8 cellular contexts compared by ENCODE assay signal in the genomic region with DNA sequence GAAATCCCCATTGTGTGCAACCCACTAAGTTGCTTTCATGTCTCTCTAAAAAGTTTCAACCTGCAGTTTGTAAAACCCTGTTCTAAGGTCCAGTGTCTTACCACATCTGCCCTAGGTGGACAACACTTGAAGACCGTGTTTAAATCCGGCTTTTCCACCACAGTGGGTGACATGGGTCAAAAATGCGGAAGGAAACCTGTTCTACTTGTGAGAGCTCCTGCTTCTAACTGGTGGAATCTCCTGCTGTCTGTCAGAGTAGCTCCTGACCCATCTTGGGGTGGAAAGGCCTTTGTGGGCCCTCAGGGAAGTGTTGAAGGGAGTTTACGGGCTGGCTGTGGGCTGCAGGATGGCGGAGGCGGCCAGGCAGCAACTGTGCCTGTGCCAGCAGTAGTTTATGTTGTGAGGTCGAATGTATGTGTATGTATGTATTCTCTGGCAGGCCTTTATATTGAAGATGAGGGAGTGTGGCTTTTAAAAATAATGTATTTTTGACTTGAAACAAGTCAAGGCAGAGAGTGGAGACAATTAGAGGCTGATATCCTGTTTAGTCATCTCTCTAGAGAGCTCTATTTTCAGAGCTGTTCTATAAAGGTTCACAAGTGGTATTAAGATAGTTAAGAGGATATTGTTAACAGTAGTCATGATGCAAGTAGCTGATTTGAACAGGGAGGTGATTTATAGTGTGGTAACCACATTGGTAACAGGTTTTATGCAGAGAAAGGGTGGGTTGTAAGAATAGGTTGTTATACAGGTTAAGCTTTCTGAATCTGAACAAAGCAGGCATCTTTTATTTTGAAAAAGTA.
DNase-seq lines count a peak whose midpoint lies in the region; ATAC-seq and TF ChIP-seq lines count a peak whose summit lies in the region.

No MANE protein-coding gene starts in this region.

- peak overlapping the region; percentile 50 for H3K4me3 ChIP-seq in naive thymus-derived CD4-positive, alpha-beta T cell (ENCODE audit: low read length)
- no peak overlapping the region for H3K4me3 ChIP-seq in ascending aorta

- intact Hi-C loops in naive thymus-derived CD4-positive, alpha-beta T cell (cut with micrococcal nuclease): loop anchor here (1.0 to 10.0 kb wide), 8 partner anchors 9 to 67 kb away; a partner anchor contains a TSS
- intact Hi-C loops in ascending aorta (cut with DNase I): no loop called here

- H3K4me3 Mint-ChIP-seq in activated naive CD8-positive, alpha-beta T cell treated with anti-CD3 and anti-CD28 coated beads for 36 hours: peak overlapping the region; percentile 56
- H3K4me3 Mint-ChIP-seq in naive thymus-derived CD4-positive, alpha-beta T cell: peak overlapping the region in 1 of 10 donors; percentile 74

- peak; percentile 76 for ATAC-seq in naive thymus-derived CD4-positive, alpha-beta T cell

- H3K27ac Mint-ChIP-seq in activated naive CD8-positive, alpha-beta T cell treated with anti-CD3 and anti-CD28 coated beads for 36 hours: no peak overlapping the region
- H3K27ac Mint-ChIP-seq in naive thymus-derived CD4-positive, alpha-beta T cell: no peak overlapping the region

- no peaks in the 10 kb centered on the region for H3K9me3 ChIP-seq in naive thymus-derived CD4-positive, alpha-beta T cell (ENCODE audit: control insufficient read depth in 2 of 3, low read length in 3 of 3)
- H3K9me3 ChIP-seq in ascending aorta: no peaks in the 10 kb centered on the region

- CTCF ChIA-PET in naive thymus-derived CD4-positive, alpha-beta T cell (lab: Charles Lee): interaction anchor here (0.8 to 1.6 kb wide), 6 partner anchors 15 to 68 kb away, joined by 3 to 4 read pairs (median 3); no protein-coding TSS in a partner anchor

- no peaks in the 10 kb centered on the region for H3K27me3 Mint-ChIP-seq in activated naive CD8-positive, alpha-beta T cell treated with anti-CD3 and anti-CD28 coated beads for 36 hours
- H3K27me3 Mint-ChIP-seq in naive thymus-derived CD4-positive, alpha-beta T cell: no peaks in the 10 kb centered on the region

- TF ChIP-seq CTCF in ascending aorta (IDR thresholded peaks at IDR 0.05): no peak

- POLR2A ChIA-PET in naive thymus-derived CD4-positive, alpha-beta T cell (lab: Charles Lee): interaction anchor here (0.6 to 3.6 kb wide), 14 partner anchors 10 to 280 kb away, joined by 3 to 14 read pairs (median 4); no protein-coding TSS in a partner anchor

- peaks cover 39% of the 10 kb centered on the region for H3K36me3 Mint-ChIP-seq in activated naive CD8-positive, alpha-beta T cell treated with anti-CD3 and anti-CD28 coated beads for 36 hours
- peaks cover 0 to 26% (median 8%) of the 10 kb centered on the region in 5 donors for H3K36me3 Mint-ChIP-seq in naive thymus-derived CD4-positive, alpha-beta T cell

- no peaks in the 10 kb centered on the region for H3K27me3 ChIP-seq in naive thymus-derived CD4-positive, alpha-beta T cell (ENCODE audit: control insufficient read depth in 2 of 2, insufficient read depth in 2 of 2, low read length in 2 of 2)
- no peaks in the 10 kb centered on the region for H3K27me3 ChIP-seq in ascending aorta

- DNase-seq in NCI-H82 (lab: John Stamatoyannopoulos, UW): peak; percentile 7
- no peak for DNase-seq in NCI-H82 treated with DMSO at 0.1 percent for 48 hours (lab: John Stamatoyannopoulos, UW; ENCODE audit: unreplicated experiment)
- peak; percentile 13 for DNase-seq in HCEC 1CT
- peak; percentile 88 for DNase-seq in NCI-H187 treated with DMSO at 0.1 percent for 48 hours (lab: John Stamatoyannopoulos, UW)
- peak; percentile 63 for DNase-seq in activated naive CD8-positive, alpha-beta T cell treated with anti-CD3 and anti-CD28 coated beads for 36 hours
- peak in 6 of 9 donors; percentile 38 to 56 (median 50) for DNase-seq in naive thymus-derived CD4-positive, alpha-beta T cell
- no peak for DNase-seq in ascending aorta (ENCODE audit: low spot score in 2 of 2)
- no peak for DNase-seq in HK-2 (ENCODE audit: unreplicated experiment)

- H3K4me1 ChIP-seq in naive thymus-derived CD4-positive, alpha-beta T cell (ENCODE audit: control insufficient read depth in 2 of 2, insufficient read depth in 2 of 2, low read length in 2 of 2): peaks cover 93 to 96% of the 10 kb centered on the region in 2 donors
- H3K4me1 ChIP-seq in ascending aorta: no peaks in the 10 kb centered on the region

- H3K9me3 Mint-ChIP-seq in activated naive CD8-positive, alpha-beta T cell treated with anti-CD3 and anti-CD28 coated beads for 36 hours: no peaks in the 10 kb centered on the region
- no peaks in the 10 kb centered on the region for H3K9me3 Mint-ChIP-seq in naive thymus-derived CD4-positive, alpha-beta T cell

- peaks cover 23% of the 10 kb centered on the region for H3K4me1 Mint-ChIP-seq in activated naive CD8-positive, alpha-beta T cell treated with anti-CD3 and anti-CD28 coated beads for 36 hours
- peaks cover 0 to 46% (median 12%) of the 10 kb centered on the region in 7 donors for H3K4me1 Mint-ChIP-seq in naive thymus-derived CD4-positive, alpha-beta T cell

- peak overlapping the region; percentile 71 for H3K27ac ChIP-seq in naive thymus-derived CD4-positive, alpha-beta T cell (ENCODE audit: low read depth, low read length)
- no peak overlapping the region for H3K27ac ChIP-seq in ascending aorta

- peaks cover 0 to 1% (median 0%) of the 10 kb centered on the region in 3 experiments for H3K36me3 ChIP-seq in naive thymus-derived CD4-positive, alpha-beta T cell (ENCODE audit: control insufficient read depth in 2 of 3, insufficient read depth in 3 of 3, low read length in 3 of 3)
- H3K36me3 ChIP-seq in ascending aorta: no peaks in the 10 kb centered on the region

Comparison
In these comparisons a context has a peak if more than half of its experiments do, and no peak if none do; other contexts are left out.
1. DNase-seq: peak in NCI-H82 (single experiment), HCEC 1CT (single experiment), NCI-H187 treated with DMSO at 0.1 percent for 48 hours (single experiment), activated naive CD8-positive, alpha-beta T cell treated with anti-CD3 and anti-CD28 coated beads for 36 hours (single experiment) and naive thymus-derived CD4-positive, alpha-beta T cell (6 of 9); none in NCI-H82 treated with DMSO at 0.1 percent for 48 hours (single experiment), ascending aorta (0 of 2) and HK-2 (single experiment).